ENCODE assay signal across 12 cellular contexts in genomic region chr7:24922099-24922773, GRCh38. TPM values are rescaled to one million over a fixed set of nuclear protein-coding genes. Genes with fewer than 3 reads are reported as not detected.
DNase-seq lines count a peak whose midpoint lies in the region; ATAC-seq and TF ChIP-seq lines count a peak whose summit lies in the region.
"Had no signal": no experiment of that assay in that cellular context is flagged by ENCODE, and none has a peak within 500 bp of the region (broad histone marks: within the 10 kb centered on the region; RNA-seq: fewer than 3 reads in every experiment).

No MANE protein-coding gene starts in this region.

- peaks cover 88% of the 10 kb centered on the region for H3K4me1 Mint-ChIP-seq in activated CD8-positive, alpha-beta memory T cell treated with anti-CD3 and anti-CD28 coated beads, Interleukin-2, amount 10 ng/mL, durations not matched to agents 7 days and 5 days
- peaks cover 75% of the 10 kb centered on the region for H3K4me1 Mint-ChIP-seq in stimulated activated memory B cell treated with anti-CD40 and anti-IgM and Interleukin-4, amounts not matched to agents 10 μg/mL and 1 μg/mL and 100 μg/mL, for 72 hours

- H3K4me3 Mint-ChIP-seq in activated CD8-positive, alpha-beta memory T cell treated with anti-CD3 and anti-CD28 coated beads, Interleukin-2, amount 10 ng/mL, durations not matched to agents 7 days and 5 days, result no peak overlapping the region
- no peak overlapping the region for H3K4me3 Mint-ChIP-seq in stimulated activated memory B cell treated with anti-CD40 and anti-IgM and Interleukin-4, amounts not matched to agents 10 μg/mL and 1 μg/mL and 100 μg/mL, for 72 hours

- no peak for ATAC-seq in activated CD8-positive, alpha-beta memory T cell treated with anti-CD3 and anti-CD28 coated beads, Interleukin-2, amount 10 ng/mL, durations not matched to agents 7 days and 5 days
- ATAC-seq in SK-N-SH treated with all-trans-retinoic acid at 6 μM for 48 hours (peak; percentile 67), HG03196 (IDR thresholded peaks at IDR 0.05; ENCODE audit: unreplicated experiment) (no peak)
- ATAC-seq in stimulated activated memory B cell treated with anti-CD40 and anti-IgM and Interleukin-4, amounts not matched to agents 10 μg/mL and 1 μg/mL and 100 μg/mL, for 72 hours, result no peak
- ATAC-seq: gastroesophageal sphincter had no signal

- H3K27ac Mint-ChIP-seq in activated CD8-positive, alpha-beta memory T cell treated with anti-CD3 and anti-CD28 coated beads, Interleukin-2, amount 10 ng/mL, durations not matched to agents 7 days and 5 days, result peak overlapping the region; percentile 91
- H3K27ac Mint-ChIP-seq in stimulated activated memory B cell treated with anti-CD40 and anti-IgM and Interleukin-4, amounts not matched to agents 10 μg/mL and 1 μg/mL and 100 μg/mL, for 72 hours, result peak overlapping the region; percentile 60

- CTCF ChIA-PET in activated CD8-positive, alpha-beta memory T cell treated with anti-CD3 and anti-CD28 coated beads, Interleukin-2, amount 10 ng/mL, durations not matched to agents 7 days and 5 days (lab: Charles Lee), result interaction anchor here (1.0 to 3.9 kb wide), 3 partner anchors 11 to 102 kb away, joined by 4 to 26 read pairs (median 20); partner anchors contain the start of gene OSBPL3

- H3K9me3 Mint-ChIP-seq in activated CD8-positive, alpha-beta memory T cell treated with anti-CD3 and anti-CD28 coated beads, Interleukin-2, amount 10 ng/mL, durations not matched to agents 7 days and 5 days (ENCODE audit: low read depth), result no peaks in the 10 kb centered on the region
- no peaks in the 10 kb centered on the region for H3K9me3 Mint-ChIP-seq in stimulated activated memory B cell treated with anti-CD40 and anti-IgM and Interleukin-4, amounts not matched to agents 10 μg/mL and 1 μg/mL and 100 μg/mL, for 72 hours

- H3K36me3 Mint-ChIP-seq in activated CD8-positive, alpha-beta memory T cell treated with anti-CD3 and anti-CD28 coated beads, Interleukin-2, amount 10 ng/mL, durations not matched to agents 7 days and 5 days, result peaks cover 24% of the 10 kb centered on the region
- no peaks in the 10 kb centered on the region for H3K36me3 Mint-ChIP-seq in stimulated activated memory B cell treated with anti-CD40 and anti-IgM and Interleukin-4, amounts not matched to agents 10 μg/mL and 1 μg/mL and 100 μg/mL, for 72 hours

- H3K27me3 Mint-ChIP-seq in activated CD8-positive, alpha-beta memory T cell treated with anti-CD3 and anti-CD28 coated beads, Interleukin-2, amount 10 ng/mL, durations not matched to agents 7 days and 5 days, result no peaks in the 10 kb centered on the region
- no peaks in the 10 kb centered on the region for H3K27me3 Mint-ChIP-seq in stimulated activated memory B cell treated with anti-CD40 and anti-IgM and Interleukin-4, amounts not matched to agents 10 μg/mL and 1 μg/mL and 100 μg/mL, for 72 hours

- no peak for DNase-seq in activated CD8-positive, alpha-beta memory T cell treated with anti-CD3 and anti-CD28 coated beads, Interleukin-2, amount 10 ng/mL, durations not matched to agents 7 days and 5 days
- no peak for DNase-seq in activated CD8-positive, alpha-beta memory T cell treated with anti-CD3 and anti-CD28 coated beads for 24 hours
- peak; percentile 37 for DNase-seq in fibroblast of the conjunctiva (ENCODE audit: low read depth)
- no peak for DNase-seq in hippocampal formation (lab: John Stamatoyannopoulos, UW)
- no peak for DNase-seq in effector CD4-positive, alpha-beta T cell
- DNase-seq: mammary epithelial cell, NCI-H1092 treated with DMSO at 0.1 percent for 48 hours, NCI-H510A treated with DMSO at 0.1 percent for 48 hours had no signal

TF ChIP-seq in SK-N-SH treated with all-trans-retinoic acid at 6 μM for 48 hours, 23 proteins besides CTCF, POLR2A, EP300 and RAD21:
- TF ChIP-seq TCF4 (CRISPR knock-in tag; IDR thresholded peaks at IDR 0.05; ENCODE audit: borderline replicate concordance) (peak; percentile 61), CSRNP3 (CRISPR knock-in tag; IDR thresholded peaks at IDR 0.05) (no peak), ISL1 (CRISPR knock-in tag; IDR thresholded peaks at IDR 0.05) (peak; percentile 74), ZFP3 (CRISPR knock-in tag; IDR thresholded peaks at IDR 0.05) (peak; percentile 32; the same call in 1 of the 2 replicates), SNAI2 (CRISPR knock-in tag; IDR thresholded peaks at IDR 0.05) (0 out of 2 replicates have a peak, but pooled peaks have one; percentile 0), ZFP30 (CRISPR knock-in tag; IDR thresholded peaks at IDR 0.05) (no peak)
TF ChIP-seq in SK-N-SH treated with all-trans-retinoic acid at 6 μM for 48 hours: peak in this region for 4.

RNA-seq across cellular contexts. Expression of gene OSBPL3, which starts 57.7 kb away (rescaled TPM):
- 100 to 1,000 TPM in 1 of 2 experiments, 10 to 100 TPM in 1; 98.3 to 133 TPM for total RNA-seq in activated CD8-positive, alpha-beta memory T cell treated with anti-CD3 and anti-CD28 coated beads, Interleukin-2, amount 10 ng/mL, durations not matched to agents 7 days and 5 days
